Comparison of ENCODE assay signal across 10 cellular contexts in genomic region chr1:167899253-167899681, GRCh38. TPM values are rescaled to one million over a fixed set of nuclear protein-coding genes. Genes with fewer than 3 reads are reported as not detected.
A peak's percentile ranks its signal among the peaks of the same experiment; 100 is the strongest.
DNase-seq lines count a peak whose midpoint lies in the region; ATAC-seq, FAIRE-seq and TF ChIP-seq lines count a peak whose summit lies in the region.
"Had no signal": no experiment of that assay in that cellular context is flagged by ENCODE, and none has a peak within 500 bp of the region (broad histone marks: within the 10 kb centered on the region; RNA-seq: fewer than 3 reads in every experiment).

No MANE protein-coding gene starts in this region.

- intact Hi-C loops in kidney (cut with DNase I), result no loop called here

- peaks cover 5% of the 10 kb centered on the region for H3K4me1 Mint-ChIP-seq in neural progenitor cell
- H3K4me1 Mint-ChIP-seq: T-cell had no signal

- ATAC-seq in GM19043 (IDR thresholded peaks at IDR 0.05; ENCODE audit: low read depth, unreplicated experiment) (peak; percentile 87), HG02938 (IDR thresholded peaks at IDR 0.05; ENCODE audit: unreplicated experiment) (peak; percentile 79)
- ATAC-seq: T-cell had no signal

- FAIRE-seq in kidney (lab: Jason Lieb, UNC), result no peak

- H3K4me3 ChIP-seq in cardiac fibroblast (replicated peaks in 1 of 2; ENCODE audit: low read depth in 2 of 2, low read length in 2 of 2) (no peak overlapping the region), kidney (ENCODE audit: low read length in 2 of 2) (no peak overlapping the region), neural progenitor cell (no peak overlapping the region)

- no peaks in the 10 kb centered on the region for H3K36me3 Mint-ChIP-seq in neural progenitor cell
- H3K36me3 Mint-ChIP-seq: T-cell had no signal

- H3K27me3 Mint-ChIP-seq in neural progenitor cell (ENCODE audit: insufficient read depth, low read depth), result no peaks in the 10 kb centered on the region
- H3K27me3 Mint-ChIP-seq: T-cell had no signal

- no peaks in the 10 kb centered on the region for H3F3A ChIP-seq in neural progenitor cell (ENCODE audit: low read depth)

- no peaks in the 10 kb centered on the region for H3K79me2 ChIP-seq in neural progenitor cell (ENCODE audit: low read depth)

- no peaks in the 10 kb centered on the region for H4K20me1 ChIP-seq in neural progenitor cell (ENCODE audit: low read depth)

- no peak overlapping the region for H3K27ac Mint-ChIP-seq in neural progenitor cell
- H3K27ac Mint-ChIP-seq: T-cell had no signal

- no peak overlapping the region for H3K4me2 ChIP-seq in neural progenitor cell

- no peak overlapping the region for H3K4me3 Mint-ChIP-seq in neural progenitor cell
- H3K4me3 Mint-ChIP-seq: T-cell had no signal

- H3K9me3 Mint-ChIP-seq in neural progenitor cell, result no peaks in the 10 kb centered on the region
- H3K9me3 Mint-ChIP-seq: T-cell had no signal

- no peaks in the 10 kb centered on the region for H3K36me3 ChIP-seq in kidney (ENCODE audit: control insufficient read depth in 1 of 2, insufficient read depth in 2 of 2, low read length in 2 of 2)
- H3K36me3 ChIP-seq in neural progenitor cell, result no peaks in the 10 kb centered on the region

- DNase-seq in cardiac fibroblast (ENCODE audit: low read depth in 2 of 2) (peak; percentile 29 to 64), Kasumi-1 (lab: John Stamatoyannopoulos, UW) (no peak), kidney (no peak), neural progenitor cell (ENCODE audit: low spot score) (no peak)
- DNase-seq in activated T-cell treated with anti-CD3 and anti-CD28 coated beads, Interleukin-2, amount 50 U/mL, for 48 hours, result no peak
- DNase-seq: T-cell had no signal

- no peak overlapping the region for H2AFZ ChIP-seq in neural progenitor cell (replicated peaks)

- no peak overlapping the region for H3K9ac ChIP-seq in kidney (ENCODE audit: low read length in 2 of 2)
- no peak overlapping the region for H3K9ac ChIP-seq in neural progenitor cell

- H3K27me3 ChIP-seq in neural progenitor cell, result no peaks in the 10 kb centered on the region

- H3K27ac ChIP-seq in 22Rv1, result peak overlapping the region; percentile 1; the same call in 1 of the 2 replicates
- no peak overlapping the region for H3K27ac ChIP-seq in kidney (ENCODE audit: low read depth in 2 of 2, low read length in 2 of 2)
- H3K27ac ChIP-seq in neural progenitor cell, result no peak overlapping the region

- no peaks in the 10 kb centered on the region for H3K4me1 ChIP-seq in kidney (ENCODE audit: control insufficient read depth in 1 of 2, insufficient read depth in 1 of 2, low read depth in 1 of 2, low read length in 2 of 2)
- no peaks in the 10 kb centered on the region for H3K4me1 ChIP-seq in neural progenitor cell

- H3K9me3 ChIP-seq in kidney (ENCODE audit: control insufficient read depth in 1 of 2, low read length in 2 of 2) (no peaks in the 10 kb centered on the region), neural progenitor cell (ENCODE audit: low read depth) (no peaks in the 10 kb centered on the region)

- no peak for TF ChIP-seq CTCF in 22Rv1 (IDR thresholded peaks at IDR 0.05)
- no peak for TF ChIP-seq CTCF in cardiac fibroblast (IDR thresholded peaks at IDR 0.05; ENCODE audit: low read depth, low read length)
- no peak for TF ChIP-seq CTCF in kidney (IDR thresholded peaks at IDR 0.05; ENCODE audit: borderline replicate concordance, extremely low read depth, insufficient read depth)
- TF ChIP-seq CTCF in neural progenitor cell (IDR thresholded peaks at IDR 0.05), result no peak

RNA-seq across cellular contexts. Expression of gene ADCY10, which starts 14.7 kb away (rescaled TPM):
- total RNA-seq in kidney (0.22 TPM), neural progenitor cell (ENCODE audit: low replicate concordance) (not detected in 2 replicates)
- polyA plus RNA-seq in kidney (ENCODE audit: insufficient read depth, low read depth, low replicate concordance), result 0.28 TPM
- total RNA-seq: epithelial cell of proximal tubule had no signal

RNA-seq across cellular contexts. Expression of gene DCAF6, which starts 37.2 kb away (rescaled TPM):
- total RNA-seq in kidney, result 58.8 TPM
- polyA plus RNA-seq in kidney (ENCODE audit: insufficient read depth, low read depth, low replicate concordance), result 30.8 TPM
- total RNA-seq in neural progenitor cell (ENCODE audit: low replicate concordance), result 18.6 and 28.6 TPM in 2 replicates

RNA-seq across cellular contexts. Expression of gene MPC2, which starts 37.6 kb away (rescaled TPM):
- total RNA-seq in kidney (127 TPM), neural progenitor cell (ENCODE audit: low replicate concordance) (33.6 and 56.8 TPM in 2 replicates)
- 445 TPM for polyA plus RNA-seq in kidney (ENCODE audit: insufficient read depth, low read depth, low replicate concordance)

Comparison
In these comparisons a context has a peak if more than half of its experiments do, and no peak if none do; other contexts are left out.
1. DNase-seq: peak in cardiac fibroblast (2 of 2); none in activated T-cell treated with anti-CD3 and anti-CD28 coated beads, Interleukin-2, amount 50 U/mL, for 48 hours (0 of 2), Kasumi-1 (0 of 2), kidney (single experiment) and neural progenitor cell (single experiment).